In the genomic region with DNA sequence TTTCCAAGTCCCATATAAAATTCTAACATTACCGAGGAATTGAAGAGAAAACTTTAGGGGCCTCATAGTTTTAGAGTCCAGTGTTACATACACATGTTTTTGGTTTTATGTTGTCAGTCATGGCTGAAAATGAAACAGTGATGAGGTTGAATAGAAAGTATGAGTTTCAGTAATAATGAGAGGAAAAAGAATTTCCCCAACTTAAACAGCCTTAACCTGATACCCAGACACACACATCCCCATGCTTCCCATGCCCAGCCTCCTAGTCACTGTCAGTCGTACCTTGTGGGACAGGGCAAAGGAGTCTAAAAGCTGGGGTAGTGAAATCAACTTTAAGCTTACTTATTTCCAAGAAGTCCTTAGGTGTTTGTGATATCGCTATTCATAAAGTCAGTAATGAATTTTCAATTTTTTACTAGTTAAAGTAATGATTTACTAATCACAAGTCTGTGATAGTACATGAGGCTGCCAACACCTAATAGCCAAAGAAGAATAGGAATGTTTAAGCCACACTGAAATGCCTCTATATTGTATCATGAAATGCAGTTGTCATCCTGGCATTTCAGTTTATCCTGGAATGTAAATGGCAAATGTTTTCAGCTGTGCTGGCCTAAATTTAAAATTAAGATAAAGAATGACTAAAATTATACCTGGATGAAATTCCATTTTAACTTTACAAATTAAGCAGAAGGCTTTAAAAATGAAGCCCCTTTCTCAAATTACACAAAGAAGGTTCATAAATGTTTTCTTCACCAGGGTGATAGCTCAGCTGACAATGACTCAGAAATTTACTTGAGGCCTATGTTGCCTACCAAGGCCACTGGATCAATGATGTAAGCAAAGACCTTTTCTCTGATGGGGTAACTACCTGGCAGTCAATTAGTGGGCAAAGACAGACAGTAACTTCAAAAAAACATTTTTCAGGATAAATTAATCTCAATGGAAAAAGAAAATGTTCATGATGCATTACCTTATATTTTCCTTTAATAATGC, we compare ENCODE assay signal across 10 cellular contexts. TPM values are rescaled to one million over a fixed set of nuclear protein-coding genes. Genes with fewer than 3 reads are reported as not detected.
DNase-seq lines count a peak whose midpoint lies in the region; ATAC-seq and TF ChIP-seq lines count a peak whose summit lies in the region.
"Had no signal": no experiment of that assay in that cellular context is flagged by ENCODE, and none has a peak within 500 bp of the region (broad histone marks: within the 10 kb centered on the region; RNA-seq: fewer than 3 reads in every experiment).

No MANE protein-coding gene starts in this region.

- no peaks in the 10 kb centered on the region for H3K79me1 ChIP-seq in neuronal stem cell (ENCODE audit: low read depth, low read length)

- H2BK15ac ChIP-seq in neuronal stem cell (ENCODE audit: low read length): no peak overlapping the region

- TF ChIP-seq CTCF in fibroblast of pulmonary artery (IDR thresholded peaks at IDR 0.05; ENCODE audit: low read length, missing control alignments) (no peak), lower leg skin (IDR thresholded peaks at IDR 0.05) (no peak)

- no peak overlapping the region for H3K14ac ChIP-seq in neuronal stem cell (ENCODE audit: low read length)

- H3K27ac ChIP-seq in neuronal stem cell (replicated peaks; ENCODE audit: low read length): no peak overlapping the region
- H3K27ac ChIP-seq: VCaP had no signal

- WGBS in neuronal stem cell (ENCODE audit: extremely low coverage in 2 of 2, insufficient read length in 2 of 2, insufficient replicate concordance in 1 of 2), 2 donors: no CpG with 5 or more reads among the region's 3 CpGs
- 67 to 85% methylated on average over 3 of the region's 3 CpGs for WGBS in lower leg skin, 2 donors

- H2BK5ac ChIP-seq in neuronal stem cell (ENCODE audit: low read length): no peak overlapping the region

- H4K8ac ChIP-seq in neuronal stem cell (ENCODE audit: low read depth, low read length): no peak overlapping the region

- H3K9me3 ChIP-seq in neuronal stem cell (replicated peaks in 1 of 2; ENCODE audit: control insufficient read depth in 2 of 2, insufficient read depth in 1 of 2, low read depth in 1 of 2, low read length in 2 of 2): no peaks in the 10 kb centered on the region

- no peak overlapping the region for H3K9ac ChIP-seq in neuronal stem cell (ENCODE audit: low read depth, low read length, poor library complexity)

- TF ChIP-seq POLR2A in lower leg skin (IDR thresholded peaks at IDR 0.05): no peak

- H3K4me3 ChIP-seq in fibroblast of pulmonary artery (replicated peaks; ENCODE audit: low read depth, low read length): no peak overlapping the region
- H3K4me3 ChIP-seq in neuronal stem cell (ENCODE audit: low read length in 2 of 2): no peak overlapping the region
- H3K4me3 ChIP-seq in lower leg skin (ENCODE audit: low read depth, poor library complexity, severe bottlenecking): no peak overlapping the region

- H3K4ac ChIP-seq in neuronal stem cell (ENCODE audit: low read length): no peak overlapping the region

- no peak overlapping the region for H3K18ac ChIP-seq in neuronal stem cell (ENCODE audit: low read length)

- H2AK5ac ChIP-seq in neuronal stem cell (ENCODE audit: low read depth, low read length): no peak overlapping the region

- H3K27me3 ChIP-seq in neuronal stem cell (ENCODE audit: control insufficient read depth in 3 of 3, insufficient read depth in 3 of 3, low read depth in 1 of 3, low read length in 3 of 3): no peaks in the 10 kb centered on the region

- H4K91ac ChIP-seq in neuronal stem cell (ENCODE audit: low read depth, low read length, poor library complexity): no peak overlapping the region

- ATAC-seq in GM18858 (IDR thresholded peaks at IDR 0.05; ENCODE audit: unreplicated experiment): peak; percentile 91
- ATAC-seq in GM21390 (IDR thresholded peaks at IDR 0.05; ENCODE audit: unreplicated experiment): peak; percentile 97
- peak; percentile 91 for ATAC-seq in HG03378 (IDR thresholded peaks at IDR 0.05; ENCODE audit: unreplicated experiment)

- H2AFZ ChIP-seq in neuronal stem cell (ENCODE audit: low read length): no peak overlapping the region

- no peak overlapping the region for H3K4me2 ChIP-seq in neuronal stem cell (ENCODE audit: insufficient read depth, low read length, poor library complexity, severe bottlenecking)

- intact Hi-C loops in lower leg skin (cut with DNase I; ENCODE audit: low total_unique reads): no loop called here

- H3K4me1 ChIP-seq in neuronal stem cell (ENCODE audit: control insufficient read depth in 2 of 2, insufficient read depth in 1 of 2, low read depth in 1 of 2, low read length in 2 of 2): no peaks in the 10 kb centered on the region

- H2BK12ac ChIP-seq in neuronal stem cell (ENCODE audit: low read length): no peak overlapping the region

- H2BK120ac ChIP-seq in neuronal stem cell (ENCODE audit: low read depth, low read length): no peak overlapping the region

- DNase-seq in fibroblast of pulmonary artery (ENCODE audit: low read depth): peak; percentile 3
- DNase-seq in neuronal stem cell (ENCODE audit: low spot score): no peak
- DNase-seq in islet precursor cell: no peak
- no peak for DNase-seq in RPMI8226
- DNase-seq in lower leg skin (ENCODE audit: low spot score in 2 of 2): no peak
- DNase-seq: NCI-H146 had no signal

- H3K36me3 ChIP-seq in neuronal stem cell (replicated peaks in 1 of 2; ENCODE audit: control insufficient read depth in 2 of 2, insufficient read depth in 2 of 2, low read length in 2 of 2): peaks cover 2 to 28% of the 10 kb centered on the region in 2 donors

- H3K23ac ChIP-seq in neuronal stem cell (ENCODE audit: low read depth, low read length, poor library complexity): no peak overlapping the region

RNA-seq across cellular contexts. Expression of gene GPR34, which starts 24.2 kb away (rescaled TPM):
- not detected for polyA plus RNA-seq in neuronal stem cell (2013, experiment 1 of 2)
- not detected for polyA plus RNA-seq in neuronal stem cell (2013, experiment 2 of 2)
- total RNA-seq in lower leg skin: 1 to 10 TPM; 1.4 to 4.1 (median 1.9) TPM

RNA-seq across cellular contexts. Expression of gene GPR82, which starts 59.4 kb away (rescaled TPM):
- polyA plus RNA-seq in neuronal stem cell (2013, experiment 1 of 2): not detected
- not detected for polyA plus RNA-seq in neuronal stem cell (2013, experiment 2 of 2)
- under 1 TPM in 2 of 4 donors, not detected in 2; 0.29 to 0.61 TPM for total RNA-seq in lower leg skin
